ENCODE assay signal across 8 cellular contexts in genomic region chr2:144516981-144517824, GRCh38. TPM values are rescaled to one million over a fixed set of nuclear protein-coding genes. Genes with fewer than 3 reads are reported as not detected.
DNase-seq lines count a peak whose midpoint lies in the region; ATAC-seq and TF ChIP-seq lines count a peak whose summit lies in the region.

No MANE protein-coding gene starts in this region.

- DNase-seq in ELF-1 (ENCODE audit: low read depth, low spot score) (peak; percentile 53), T1000 (lab: John Stamatoyannopoulos, UW) (peak; percentile 44), dedifferentiated amniotic fluid mesenchymal stem cell (ENCODE audit: extremely low spot score) (peak; percentile 94), NCI-H1048 (lab: John Stamatoyannopoulos, UW) (no peak)
- peak; percentile 47 for DNase-seq in stimulated activated CD8-positive, alpha-beta memory T cell treated with anti-CD3 and anti-CD28 coated beads, Interleukin-12 subunit alpha, Interleukin-12 subunit beta, amount 100 ng/mL, for 4 hours (ENCODE audit: low read depth)

- H3K36me3 ChIP-seq in HUES48 (ENCODE audit: control insufficient read depth, insufficient read depth, low read length) (no peaks in the 10 kb centered on the region), liver (ENCODE audit: control insufficient read depth in 4 of 4, insufficient read depth in 3 of 4, low read depth in 1 of 4, low read length in 3 of 4) (no peaks in the 10 kb centered on the region)

- H3K4me1 ChIP-seq in HUES48 (ENCODE audit: control insufficient read depth, insufficient read depth, low read length) (peaks cover 70% of the 10 kb centered on the region), liver (ENCODE audit: control insufficient read depth in 4 of 4, insufficient read depth in 4 of 4, low read length in 3 of 4) (peaks cover 4 to 26% (median 8%) of the 10 kb centered on the region in 4 donors)

- no peak for TF ChIP-seq CTCF in liver (IDR thresholded peaks at IDR 0.05; ENCODE audit: low read depth, low read length, missing input control)

- H3K4me3 ChIP-seq in HUES48 (ENCODE audit: low read depth, low read length) (peak overlapping the region; percentile 77), liver (ENCODE audit: low read depth in 1 of 3, low read length in 3 of 3) (peak overlapping the region; percentile 44 to 73 (median 57))

- H3K9ac ChIP-seq in HUES48 (ENCODE audit: low read depth, low read length) (peak overlapping the region; percentile 43; the same call in 1 of the 2 replicates), liver (ENCODE audit: low read depth in 1 of 2, low read length in 2 of 2) (peak overlapping the region; percentile 56 to 93)

- H3K27me3 ChIP-seq in HUES48 (ENCODE audit: control insufficient read depth, insufficient read depth, low read length) (peaks cover 95% of the 10 kb centered on the region), liver (ENCODE audit: control insufficient read depth in 4 of 4, insufficient read depth in 4 of 4, low read length in 3 of 4) (peaks cover 0 to 7% (median 3%) of the 10 kb centered on the region in 4 donors)

- WGBS in liver, result 2% methylated on average over 83 of the region's 83 CpGs

- H3K27ac ChIP-seq in HUES48 (ENCODE audit: low read depth, low read length), result peak overlapping the region; percentile 76
- H3K27ac ChIP-seq in liver (ENCODE audit: low read depth in 1 of 2, low read length in 2 of 2), result peak overlapping the region; percentile 51 to 87

- ATAC-seq in GM21526 (IDR thresholded peaks at IDR 0.05; ENCODE audit: low FRiP score, unreplicated experiment), result peak; percentile 50

- H3K9me3 ChIP-seq in HUES48 (ENCODE audit: control insufficient read depth, insufficient read depth, low read length), result no peaks in the 10 kb centered on the region
- H3K9me3 ChIP-seq in liver (ENCODE audit: control insufficient read depth in 4 of 4, low read length in 3 of 4), result no peaks in the 10 kb centered on the region

- TF ChIP-seq RAD21 in liver (IDR thresholded peaks at IDR 0.05), result no peak

TF ChIP-seq in liver, 16 proteins besides CTCF, POLR2A, EP300 and RAD21:
- TF ChIP-seq RXRA (IDR thresholded peaks at IDR 0.05), result no peak
- TF ChIP-seq GABPA (IDR thresholded peaks at IDR 0.05 in 1 of 2, conservative IDR thresholded peaks at IDR 0.05 in 1 of 2), result no peak
- TF ChIP-seq NR2F2 (IDR thresholded peaks at IDR 0.05), result no peak
- no peak for TF ChIP-seq REST (IDR thresholded peaks at IDR 0.05)
- peak in 1 of 2 donors; percentile 9 for TF ChIP-seq JUND (IDR thresholded peaks at IDR 0.05)

RNA-seq across cellular contexts. Expression of gene ZEB2, which starts 2.7 kb away (rescaled TPM):
- 10 to 100 TPM; 35.1 to 39.6 TPM for total RNA-seq in liver
- 1 to 10 TPM; 7.6 to 9.3 TPM for polyA plus RNA-seq in liver
